ENCODE assay signal across 10 cellular contexts in the genomic region with DNA sequence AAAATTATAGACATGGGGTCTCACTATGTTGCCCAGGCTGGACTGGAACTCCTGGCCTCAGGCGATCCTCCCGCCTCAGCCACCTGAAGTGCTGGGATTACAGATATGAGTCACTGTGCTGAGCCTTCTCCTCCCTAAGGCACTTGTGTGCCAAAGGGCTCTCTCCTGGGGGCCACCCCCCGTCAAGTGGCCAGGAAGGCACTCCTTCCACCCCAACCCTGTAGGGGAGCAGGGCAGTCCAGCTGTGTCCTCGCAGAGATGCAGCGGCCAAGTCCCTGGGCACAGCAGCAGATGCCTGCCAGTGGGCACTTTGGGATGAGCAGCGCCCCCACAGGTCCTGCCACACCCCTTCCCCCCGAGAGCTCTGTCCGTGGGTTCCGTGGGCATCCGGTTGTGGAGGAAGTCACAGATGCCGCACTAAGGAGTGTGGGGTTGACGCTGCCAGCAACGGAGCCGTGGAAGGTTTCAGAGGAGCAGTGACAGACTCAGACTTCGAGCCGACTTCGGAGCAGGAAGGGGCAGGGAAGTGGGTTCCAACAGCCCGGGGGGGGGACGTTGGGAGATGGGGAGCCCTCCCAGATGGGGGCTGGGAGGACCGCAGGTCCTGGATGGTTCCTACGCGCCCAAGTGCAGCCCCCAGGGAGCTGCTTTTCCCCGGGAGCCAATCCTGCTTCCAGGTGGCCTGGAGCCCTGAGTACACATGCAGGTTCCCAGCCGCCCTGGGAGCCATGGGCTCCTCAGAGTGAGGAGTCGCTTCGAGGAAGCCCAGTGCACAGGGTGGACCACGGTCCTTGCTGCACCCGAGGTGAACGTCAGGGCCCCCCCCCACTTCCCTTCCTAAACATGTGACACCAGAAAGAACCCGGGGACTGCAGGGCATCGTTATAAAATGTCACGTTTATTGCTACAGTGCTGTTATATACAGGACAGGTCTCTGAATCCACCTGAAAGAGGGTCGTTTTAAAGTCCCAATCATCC. TPM values are rescaled to one million over a fixed set of nuclear protein-coding genes. Genes with fewer than 3 reads are reported as not detected.
DNase-seq lines count a peak whose midpoint lies in the region; TF ChIP-seq lines count a peak whose summit lies in the region.
"Had no signal": no experiment of that assay in that cellular context is flagged by ENCODE, and none has a peak within 500 bp of the region (broad histone marks: within the 10 kb centered on the region; RNA-seq: fewer than 3 reads in every experiment).

No MANE protein-coding gene starts in this region.

- H3K4me3 Mint-ChIP-seq in MCF 10A (ENCODE audit: unreplicated experiment): no peak overlapping the region
- H3K4me3 Mint-ChIP-seq in T-helper 1 cell treated with Interleukin-12 subunit alpha and Interleukin-12 subunit beta and Interleukin-4 antibody, amounts not matched to agents 30 μg/mL and 1 μg/mL, for 36 hours: peak overlapping the region; percentile 21

- TF ChIP-seq POLR2A in breast epithelium (IDR thresholded peaks at IDR 0.05) (no peak), tibial nerve (IDR thresholded peaks at IDR 0.05) (no peak)

- peaks cover 39% of the 10 kb centered on the region for H3K36me3 Mint-ChIP-seq in MCF 10A (ENCODE audit: insufficient read depth, unreplicated experiment)
- H3K36me3 Mint-ChIP-seq in T-helper 1 cell treated with Interleukin-12 subunit alpha and Interleukin-12 subunit beta and Interleukin-4 antibody, amounts not matched to agents 30 μg/mL and 1 μg/mL, for 36 hours (ENCODE audit: low read depth): peaks cover 6% of the 10 kb centered on the region

- H3K27ac ChIP-seq in breast epithelium (no peak overlapping the region), tibial nerve (peak overlapping the region in 1 of 4 donors; percentile 7)
- H3K27ac ChIP-seq: ascending aorta had no signal

- 57 to 58% methylated on average over 25 to 26 of the region's 33 CpGs for WGBS in tibial nerve, 2 donors

- no peaks in the 10 kb centered on the region for H3K9me3 Mint-ChIP-seq in MCF 10A (ENCODE audit: unreplicated experiment)
- H3K9me3 Mint-ChIP-seq in T-helper 1 cell treated with Interleukin-12 subunit alpha and Interleukin-12 subunit beta and Interleukin-4 antibody, amounts not matched to agents 30 μg/mL and 1 μg/mL, for 36 hours: no peaks in the 10 kb centered on the region

- BruUV-seq in MCF 10A (replicated peaks; lab: Mats Ljungman, UMichigan): no TSS peak

- CTCF ChIA-PET in MCF 10A (lab: Yijun Ruan, JAX): no interaction called here

- H3K36me3 ChIP-seq in breast epithelium (no peaks in the 10 kb centered on the region), HAP-1 (replicated peaks) (peaks cover 41% of the 10 kb centered on the region), tibial nerve (peaks cover 7 to 43% (median 9%) of the 10 kb centered on the region in 3 donors)

- H3K4me3 ChIP-seq in breast epithelium (no peak overlapping the region), HAP-1 (no peak overlapping the region), tibial nerve (peak overlapping the region in 1 of 4 donors; percentile 12)
- H3K4me3 ChIP-seq: ascending aorta had no signal

- in situ Hi-C loops in HAP-1 (cut with MboI; ENCODE audit: low sequenced_read_pairs): no loop called here

- TF ChIP-seq CTCF in MCF 10A (IDR thresholded peaks at IDR 0.05; ENCODE audit: unreplicated experiment) (no peak), breast epithelium (IDR thresholded peaks at IDR 0.05) (no peak), tibial nerve (IDR thresholded peaks at IDR 0.05) (no peak)

- no peaks in the 10 kb centered on the region for H3K27me3 ChIP-seq in breast epithelium
- no peaks in the 10 kb centered on the region for H3K27me3 ChIP-seq in HAP-1 (ENCODE audit: low read depth)
- H3K27me3 ChIP-seq in tibial nerve: no peaks in the 10 kb centered on the region
- H3K27me3 ChIP-seq: ascending aorta had no signal

- H3K4me1 ChIP-seq in breast epithelium (peaks cover 0 to 13% of the 10 kb centered on the region in 2 donors), HAP-1 (peaks cover 10% of the 10 kb centered on the region), tibial nerve (peaks cover 0 to 19% (median 17%) of the 10 kb centered on the region in 4 donors)

- H3K4me1 Mint-ChIP-seq in MCF 10A (ENCODE audit: insufficient read depth, unreplicated experiment): peaks cover 4% of the 10 kb centered on the region
- peaks cover 21% of the 10 kb centered on the region for H3K4me1 Mint-ChIP-seq in T-helper 1 cell treated with Interleukin-12 subunit alpha and Interleukin-12 subunit beta and Interleukin-4 antibody, amounts not matched to agents 30 μg/mL and 1 μg/mL, for 36 hours (ENCODE audit: low read depth)

- POLR2A ChIA-PET in MCF 10A (lab: Yijun Ruan, JAX): interaction anchor here (1.2 kb wide), 1 partner anchor 21 kb away, joined by 3 read pairs; no protein-coding TSS in a partner anchor

- intact Hi-C loops in MCF 10A (cut with micrococcal nuclease) (loop anchor here (5.0 kb wide), 2 partner anchors 44 to 189 kb away; partner anchors contain the start of gene TCF3), breast epithelium (cut with DNase I; ENCODE audit: low total_unique reads) (no loop called here)

- no peak for TF ChIP-seq EP300 in tibial nerve (IDR thresholded peaks at IDR 0.05)

- no peak overlapping the region for H3K27ac Mint-ChIP-seq in MCF 10A (ENCODE audit: low read depth, unreplicated experiment)
- H3K27ac Mint-ChIP-seq in T-helper 1 cell treated with Interleukin-12 subunit alpha and Interleukin-12 subunit beta and Interleukin-4 antibody, amounts not matched to agents 30 μg/mL and 1 μg/mL, for 36 hours: peak overlapping the region; percentile 73

- no peaks in the 10 kb centered on the region for H3K27me3 Mint-ChIP-seq in MCF 10A (ENCODE audit: insufficient read depth, unreplicated experiment)
- no peaks in the 10 kb centered on the region for H3K27me3 Mint-ChIP-seq in T-helper 1 cell treated with Interleukin-12 subunit alpha and Interleukin-12 subunit beta and Interleukin-4 antibody, amounts not matched to agents 30 μg/mL and 1 μg/mL, for 36 hours (ENCODE audit: low read depth)

- H3K9me3 ChIP-seq in breast epithelium: no peaks in the 10 kb centered on the region
- H3K9me3 ChIP-seq in HAP-1: no peaks in the 10 kb centered on the region
- H3K9me3 ChIP-seq in tibial nerve: no peaks in the 10 kb centered on the region
- H3K9me3 ChIP-seq: ascending aorta had no signal

- DNase-seq in MCF 10A (ENCODE audit: unreplicated experiment) (peak; percentile 28), breast epithelium (ENCODE audit: low spot score in 2 of 2) (no peak), HAP-1 (ENCODE audit: low spot score in 2 of 2) (no peak), RPMI8226 (no peak), tibial nerve (ENCODE audit: low spot score in 2 of 2) (no peak)
- peak; percentile 27 for DNase-seq in central memory CD4-positive, alpha-beta T cell
- DNase-seq in stimulated activated naive CD4-positive, alpha-beta T cell treated with Interleukin-2 at 50 U/mL for 16 hours (lab: John Stamatoyannopoulos, UW): peak; percentile 15
- DNase-seq: NCI-H1092 treated with DMSO at 0.1 percent for 48 hours had no signal

RNA-seq across cellular contexts. Expression of gene UQCR11, which starts 3.4 kb away (rescaled TPM):
- 211 and 256 TPM in 2 replicates for total RNA-seq in MCF 10A (2022)
- total RNA-seq in breast epithelium: 100 to 1,000 TPM in 1 of 3 donors, 10 to 100 TPM in 2; 59.6 to 117 (median 63.4) TPM
- 10 to 100 TPM; 58.8 to 95.7 (median 66.0) TPM for total RNA-seq in tibial nerve

RNA-seq across cellular contexts. Expression of gene MBD3, which starts 16.0 kb away (rescaled TPM):
- total RNA-seq in MCF 10A (2022) (103 and 114 TPM in 2 replicates), breast epithelium (10 to 100 TPM; 51.8 to 71.3 (median 70.8) TPM), tibial nerve (100 to 1,000 TPM in 1 of 4 donors, 10 to 100 TPM in 3; 62.9 to 144 (median 91.4) TPM)

RNA-seq across cellular contexts. Expression of gene MEX3D, which starts 40.6 kb away (rescaled TPM):
- total RNA-seq in MCF 10A (2022) (18.7 and 20.0 TPM in 2 replicates), breast epithelium (10 to 100 TPM; 12.5 to 14.3 (median 12.6) TPM), tibial nerve (10 to 100 TPM; 19.4 to 32.7 (median 27.4) TPM)

RNA-seq across cellular contexts. Expression of gene TCF3, which starts 43.7 kb away (rescaled TPM):
- 79.7 and 100 TPM in 2 replicates for total RNA-seq in MCF 10A (2022)
- total RNA-seq in breast epithelium: 10 to 100 TPM; 38.6 to 45.3 (median 42.3) TPM
- 100 to 1,000 TPM in 1 of 4 donors, 10 to 100 TPM in 3; 23.4 to 299 (median 37.3) TPM for total RNA-seq in tibial nerve

Comparison
In these comparisons a context has a peak if more than half of its experiments do, and no peak if none do; other contexts are left out.
1. DNase-seq: peak in MCF 10A (single experiment), central memory CD4-positive, alpha-beta T cell (single experiment) and stimulated activated naive CD4-positive, alpha-beta T cell treated with Interleukin-2 at 50 U/mL for 16 hours (single experiment); none in breast epithelium (0 of 2), HAP-1 (0 of 2), RPMI8226 (single experiment) and tibial nerve (0 of 2).